In the genomic region with DNA sequence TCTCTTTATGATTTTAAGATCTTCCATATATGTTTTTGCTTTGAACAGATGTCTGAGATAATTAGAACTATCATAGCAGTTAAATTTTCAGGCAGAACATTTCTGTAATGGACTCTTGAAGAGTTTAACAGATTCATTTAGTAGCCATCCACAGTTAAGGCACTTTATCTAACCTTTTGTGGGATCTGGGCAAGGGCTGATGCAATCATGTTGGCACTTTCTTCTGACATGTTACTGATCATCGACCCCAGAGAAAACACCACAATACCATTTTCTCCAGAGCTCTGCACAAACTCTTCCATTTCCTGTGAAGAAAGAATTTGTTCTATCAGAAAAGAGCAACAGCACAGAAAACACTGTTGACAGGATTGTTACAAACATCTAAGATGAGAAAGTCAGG, we compare ENCODE assay signal across 7 cellular contexts. TPM values are rescaled to one million over a fixed set of nuclear protein-coding genes. Genes with fewer than 3 reads are reported as not detected.
"Had no signal": no experiment of that assay in that cellular context is flagged by ENCODE, and none has a peak within 500 bp of the region (broad histone marks: within the 10 kb centered on the region; RNA-seq: fewer than 3 reads in every experiment).

No MANE protein-coding gene starts in this region.

RNA-seq across cellular contexts. Expression of a gene that starts 15.8 kb away (rescaled TPM):
- total RNA-seq: LHCN-M2, MCF 10A, NCI-H460, OCI-LY7, PC-9, Right ventricle myocardium superior had no signal
- polyA plus RNA-seq: SK-N-SH had no signal
